ENCODE assay signal across 20 cellular contexts in genomic region chr6:166906376-166907044, GRCh38. TPM values are rescaled to one million over a fixed set of nuclear protein-coding genes. Genes with fewer than 3 reads are reported as not detected.
DNase-seq lines count a peak whose midpoint lies in the region; ATAC-seq lines count a peak whose summit lies in the region.
"Had no signal": no experiment of that assay in that cellular context is flagged by ENCODE, and none has a peak within 500 bp of the region (broad histone marks: within the 10 kb centered on the region; RNA-seq: fewer than 3 reads in every experiment).

No MANE protein-coding gene starts in this region.

- H3K4me3 ChIP-seq in BLaER1 (no peak overlapping the region), neuronal stem cell (ENCODE audit: low read length in 2 of 2) (no peak overlapping the region)
- no peak overlapping the region for H3K4me3 ChIP-seq in CD4-positive, alpha-beta memory T cell (ENCODE audit: low read length in 2 of 2)
- H3K4me3 ChIP-seq: esophagus squamous epithelium, gastrocnemius medialis, SJSA1, skin epidermis, tibial artery had no signal

- H3K9me3 ChIP-seq in BLaER1, result no peaks in the 10 kb centered on the region
- H3K9me3 ChIP-seq in CD4-positive, alpha-beta memory T cell (ENCODE audit: control insufficient read depth in 1 of 2, low read length in 2 of 2), result no peaks in the 10 kb centered on the region
- H3K9me3 ChIP-seq in neuronal stem cell (replicated peaks in 1 of 2; ENCODE audit: control insufficient read depth in 2 of 2, insufficient read depth in 1 of 2, low read depth in 1 of 2, low read length in 2 of 2), result peaks cover 0 to 2% of the 10 kb centered on the region in 2 donors
- H3K9me3 ChIP-seq: esophagus squamous epithelium, gastrocnemius medialis, SJSA1, tibial artery had no signal

- peaks cover 9% of the 10 kb centered on the region; the same call in 1 of the 2 replicates for H3K36me3 ChIP-seq in BLaER1
- H3K36me3 ChIP-seq in CD4-positive, alpha-beta memory T cell (ENCODE audit: insufficient read depth, low read length), result no peaks in the 10 kb centered on the region
- no peaks in the 10 kb centered on the region for H3K36me3 ChIP-seq in neuronal stem cell (replicated peaks in 1 of 2; ENCODE audit: control insufficient read depth in 2 of 2, insufficient read depth in 2 of 2, low read length in 2 of 2)
- H3K36me3 ChIP-seq: esophagus squamous epithelium, gastrocnemius medialis, SJSA1, tibial artery, WERI-Rb-1 had no signal

- H3K79me1 ChIP-seq in neuronal stem cell (ENCODE audit: low read depth, low read length), result no peaks in the 10 kb centered on the region

- POLR2A ChIA-PET in CD4-positive, alpha-beta memory T cell (lab: Charles Lee; ENCODE audit: partially characterized antibody), result no interaction called here

- peaks cover 0 to 3% (median 0%) of the 10 kb centered on the region in 8 donors for H3K9me3 Mint-ChIP-seq in CD4-positive, alpha-beta memory T cell
- peaks cover 4% of the 10 kb centered on the region for H3K9me3 Mint-ChIP-seq in activated T-helper 2 cell treated with anti-CD3 and anti-CD28 coated beads, Interferon-gamma antibody, Interleukin-2, Interleukin-4, amounts not matched to agents 10 μg/mL and 5 μg/mL and 100 μg/mL, durations not matched to agents 14 hours and 24 hours and 36 hours
- H3K9me3 Mint-ChIP-seq: activated T-cell treated with anti-CD3 and anti-CD28 coated beads, Interleukin-2, amount 50 U/mL, for 24 hours; effector memory CD8-positive, alpha-beta T cell had no signal

- WGBS in neuronal stem cell (ENCODE audit: extremely low coverage in 2 of 2, insufficient read length in 2 of 2, insufficient replicate concordance in 1 of 2), 2 donors, result no CpG with 5 or more reads among the region's 17 CpGs

- no peak overlapping the region for H2BK15ac ChIP-seq in neuronal stem cell (ENCODE audit: low read length)

- peak overlapping the region; percentile 51 for H3K23ac ChIP-seq in neuronal stem cell (ENCODE audit: low read depth, low read length, poor library complexity)

- no peak overlapping the region; the same call in 1 of the 2 replicates for H3K27ac ChIP-seq in BLaER1
- H3K27ac ChIP-seq in CD4-positive, alpha-beta memory T cell (ENCODE audit: low read depth, low read length), result no peak overlapping the region
- no peak overlapping the region for H3K27ac ChIP-seq in neuronal stem cell (replicated peaks; ENCODE audit: low read length)
- H3K27ac ChIP-seq: esophagus squamous epithelium, gastrocnemius medialis, SJSA1, tibial artery, WERI-Rb-1 had no signal

- H3K18ac ChIP-seq in neuronal stem cell (ENCODE audit: low read length), result peak overlapping the region; percentile 21

- H3K36me3 Mint-ChIP-seq in CD4-positive, alpha-beta memory T cell, result peaks cover 7 to 41% of the 10 kb centered on the region in 2 donors
- peaks cover 10% of the 10 kb centered on the region for H3K36me3 Mint-ChIP-seq in activated T-helper 2 cell treated with anti-CD3 and anti-CD28 coated beads, Interferon-gamma antibody, Interleukin-2, Interleukin-4, amounts not matched to agents 10 μg/mL and 5 μg/mL and 100 μg/mL, durations not matched to agents 14 hours and 24 hours and 36 hours (ENCODE audit: low read depth)

- no peak overlapping the region for H2AFZ ChIP-seq in neuronal stem cell (ENCODE audit: low read length)

- no peak overlapping the region for H3K4ac ChIP-seq in neuronal stem cell (ENCODE audit: low read length)

- H3K4me2 ChIP-seq in BLaER1 (peak overlapping the region; percentile 71), neuronal stem cell (ENCODE audit: insufficient read depth, low read length, poor library complexity, severe bottlenecking) (no peak overlapping the region)

- no peaks in the 10 kb centered on the region for H3K27me3 ChIP-seq in BLaER1
- no peaks in the 10 kb centered on the region for H3K27me3 ChIP-seq in CD4-positive, alpha-beta memory T cell (ENCODE audit: insufficient read depth, low read length)
- H3K27me3 ChIP-seq in neuronal stem cell (ENCODE audit: control insufficient read depth in 3 of 3, insufficient read depth in 3 of 3, low read depth in 1 of 3, low read length in 3 of 3), result no peaks in the 10 kb centered on the region
- H3K27me3 ChIP-seq: esophagus squamous epithelium had no signal

- no peaks in the 10 kb centered on the region for H3K27me3 Mint-ChIP-seq in CD4-positive, alpha-beta memory T cell
- H3K27me3 Mint-ChIP-seq in activated T-helper 2 cell treated with anti-CD3 and anti-CD28 coated beads, Interferon-gamma antibody, Interleukin-2, Interleukin-4, amounts not matched to agents 10 μg/mL and 5 μg/mL and 100 μg/mL, durations not matched to agents 14 hours and 24 hours and 36 hours (ENCODE audit: low read depth), result no peaks in the 10 kb centered on the region
- H3K27me3 Mint-ChIP-seq: activated T-cell treated with anti-CD3 and anti-CD28 coated beads, Interleukin-2, amount 50 U/mL, for 24 hours; effector memory CD8-positive, alpha-beta T cell had no signal

- DNase-seq in CD4-positive, alpha-beta memory T cell, result no peak
- DNase-seq in activated T-helper 2 cell treated with anti-CD3 and anti-CD28 coated beads, Interferon-gamma antibody, Interleukin-2, Interleukin-4, amounts not matched to agents 10 μg/mL and 5 μg/mL and 100 μg/mL, durations not matched to agents 14 hours and 24 hours and 36 hours (ENCODE audit: low spot score), result no peak
- DNase-seq in neuronal stem cell (ENCODE audit: low spot score), result no peak
- no peak for DNase-seq in medulla oblongata (ENCODE audit: extremely low spot score)
- no peak for DNase-seq in HK-2 (ENCODE audit: unreplicated experiment)
- DNase-seq: activated CD4-positive, alpha-beta T cell treated with anti-CD3 and anti-CD28 coated beads, Interleukin-2, amount 50 U/mL, for 4 hours; activated T-cell treated with anti-CD3 and anti-CD28 coated beads, Interleukin-2, amount 50 U/mL, for 24 hours; effector memory CD8-positive, alpha-beta T cell; esophagus squamous epithelium; gastrocnemius medialis; GOT3; NCI-H146; NCI-H524 treated with DMSO at 0.1 percent for 48 hours; stimulated activated CD4-positive, alpha-beta T cell treated with anti-CD3 and anti-CD28 coated beads, Interleukin-2, amount 100 ng/mL, for 24 hours; tibial artery; WERI-Rb-1 had no signal

- H3K4me1 ChIP-seq in BLaER1, result peaks cover 41% of the 10 kb centered on the region
- H3K4me1 ChIP-seq in CD4-positive, alpha-beta memory T cell (ENCODE audit: insufficient read depth, low read length), result peaks cover 20% of the 10 kb centered on the region
- H3K4me1 ChIP-seq in neuronal stem cell (ENCODE audit: control insufficient read depth in 2 of 2, insufficient read depth in 1 of 2, low read depth in 1 of 2, low read length in 2 of 2), result peaks cover 14 to 24% of the 10 kb centered on the region in 2 donors
- H3K4me1 ChIP-seq: esophagus squamous epithelium, gastrocnemius medialis, SJSA1 had no signal

- ATAC-seq in HG03457 (IDR thresholded peaks at IDR 0.05; ENCODE audit: unreplicated experiment), result no peak
- ATAC-seq: gastrocnemius medialis had no signal

- CTCF ChIA-PET in CD4-positive, alpha-beta memory T cell (lab: Charles Lee; ENCODE audit: partially characterized antibody), result interaction anchor here (1.0 kb wide), 1 partner anchor 232 kb away, joined by 3 read pairs; no protein-coding TSS in a partner anchor

- H3K4me1 Mint-ChIP-seq in CD4-positive, alpha-beta memory T cell, result peaks cover 20 to 33% (median 26%) of the 10 kb centered on the region in 4 donors
- peaks cover 39% of the 10 kb centered on the region for H3K4me1 Mint-ChIP-seq in activated T-helper 2 cell treated with anti-CD3 and anti-CD28 coated beads, Interferon-gamma antibody, Interleukin-2, Interleukin-4, amounts not matched to agents 10 μg/mL and 5 μg/mL and 100 μg/mL, durations not matched to agents 14 hours and 24 hours and 36 hours (ENCODE audit: low read depth)

- H3K14ac ChIP-seq in neuronal stem cell (ENCODE audit: low read length), result peak overlapping the region; percentile 11

- no peak overlapping the region for H2BK12ac ChIP-seq in neuronal stem cell (ENCODE audit: low read length)

- H3K27ac Mint-ChIP-seq in CD4-positive, alpha-beta memory T cell, result peak overlapping the region in 6 of 7 donors; percentile 30 to 83 (median 52)
- H3K27ac Mint-ChIP-seq in activated T-helper 2 cell treated with anti-CD3 and anti-CD28 coated beads, Interferon-gamma antibody, Interleukin-2, Interleukin-4, amounts not matched to agents 10 μg/mL and 5 μg/mL and 100 μg/mL, durations not matched to agents 14 hours and 24 hours and 36 hours, result peak overlapping the region; percentile 11

- H4K91ac ChIP-seq in neuronal stem cell (ENCODE audit: low read depth, low read length, poor library complexity), result no peak overlapping the region

- no peak overlapping the region for H4K8ac ChIP-seq in neuronal stem cell (ENCODE audit: low read depth, low read length)

- no peak overlapping the region for H2BK5ac ChIP-seq in neuronal stem cell (ENCODE audit: low read length)

- peak overlapping the region in 1 of 8 donors; percentile 25 for H3K4me3 Mint-ChIP-seq in CD4-positive, alpha-beta memory T cell
- H3K4me3 Mint-ChIP-seq in activated T-helper 2 cell treated with anti-CD3 and anti-CD28 coated beads, Interferon-gamma antibody, Interleukin-2, Interleukin-4, amounts not matched to agents 10 μg/mL and 5 μg/mL and 100 μg/mL, durations not matched to agents 14 hours and 24 hours and 36 hours (ENCODE audit: low read depth), result no peak overlapping the region
- H3K4me3 Mint-ChIP-seq: activated T-cell treated with anti-CD3 and anti-CD28 coated beads, Interleukin-2, amount 50 U/mL, for 24 hours had no signal

- H2BK120ac ChIP-seq in neuronal stem cell (ENCODE audit: low read depth, low read length), result no peak overlapping the region

- H4K20me1 ChIP-seq in BLaER1, result no peaks in the 10 kb centered on the region

- intact Hi-C loops in CD4-positive, alpha-beta memory T cell (cut with micrococcal nuclease), result no loop called here
- intact Hi-C loops in activated T-helper 2 cell treated with anti-CD3 and anti-CD28 coated beads, Interferon-gamma antibody, Interleukin-2, Interleukin-4, amounts not matched to agents 10 μg/mL and 5 μg/mL and 100 μg/mL, durations not matched to agents 14 hours and 24 hours and 36 hours (cut with micrococcal nuclease), result no loop called here

- H3K9ac ChIP-seq in BLaER1 (no peak overlapping the region), neuronal stem cell (ENCODE audit: low read depth, low read length, poor library complexity) (peak overlapping the region; percentile 61)

- H2AK5ac ChIP-seq in neuronal stem cell (ENCODE audit: low read depth, low read length), result peak overlapping the region; percentile 29

RNA-seq across cellular contexts. Expression of gene RNASET2, which starts 49.8 kb away (rescaled TPM):
- 100 to 1,000 TPM; 296 to 306 TPM for total RNA-seq in CD4-positive, alpha-beta memory T cell
- 100 to 1,000 TPM; 544 to 586 TPM for polyA plus RNA-seq in CD4-positive, alpha-beta memory T cell
- 53.4 and 56.2 TPM in 2 replicates for total RNA-seq in activated T-helper 2 cell treated with anti-CD3 and anti-CD28 coated beads, Interferon-gamma antibody, Interleukin-2, Interleukin-4, amounts not matched to agents 10 μg/mL and 5 μg/mL and 100 μg/mL, durations not matched to agents 14 hours and 24 hours and 36 hours
- polyA plus RNA-seq in neuronal stem cell (2013, experiment 1 of 2), result 24.1 TPM
- 25.1 TPM for polyA plus RNA-seq in neuronal stem cell (2013, experiment 2 of 2)
